Comparison of ENCODE assay signal across 2 cellular contexts in the genomic region with DNA sequence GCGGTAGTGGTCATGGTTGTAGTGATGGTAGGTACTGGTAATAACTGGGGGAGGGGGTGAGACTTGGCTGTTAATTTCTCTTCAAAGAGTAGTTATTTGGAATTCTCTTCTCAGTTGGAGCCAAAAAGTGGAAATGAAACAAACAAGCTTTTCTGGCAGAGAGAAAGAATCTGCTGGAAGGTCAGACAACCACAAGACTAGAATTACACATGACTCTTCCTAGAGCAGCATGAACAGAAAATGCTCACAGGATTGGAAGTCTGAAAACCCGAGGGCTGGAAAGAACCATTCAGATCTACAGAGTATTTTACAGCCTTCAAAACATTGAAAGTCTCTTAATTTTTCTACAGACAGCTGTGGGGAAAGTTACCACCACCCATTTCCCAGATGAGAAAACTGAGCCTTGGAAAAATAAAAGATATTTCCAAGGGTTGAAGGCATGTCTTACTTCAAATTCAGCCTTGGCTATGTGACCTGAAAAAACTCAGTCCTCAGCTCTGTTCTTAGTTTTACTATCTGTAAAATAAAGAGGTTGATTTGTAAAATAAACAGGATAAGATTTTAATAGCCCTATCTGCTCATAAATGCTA.
TF ChIP-seq lines count a peak whose summit lies in the region.

No MANE protein-coding gene starts in this region.

TF ChIP-seq in HepG2, 621 proteins besides CTCF, POLR2A, EP300 and RAD21:
- TF ChIP-seq ZNF674 (CRISPR knock-in tag; IDR thresholded peaks at IDR 0.05; ENCODE audit: low read depth) = no peak
- TF ChIP-seq ZNF629 (CRISPR knock-in tag; conservative IDR thresholded peaks at IDR 0.05) = peak; percentile 60

TF ChIP-seq in K562, 482 proteins besides CTCF, POLR2A, EP300 and RAD21:
- TF ChIP-seq TAF1 (IDR thresholded peaks at IDR 0.05; ENCODE audit: control insufficient read depth, extremely low read depth, insufficient read depth, low read length, severe bottlenecking) (no peak), RBM25 (IDR thresholded peaks at IDR 0.05; ENCODE audit: low read depth, low read length, severe bottlenecking) (peak; percentile 72), NR2C2 (CRISPR knock-in tag; IDR thresholded peaks at IDR 0.05) (no peak), NR2C2 (tag; IDR thresholded peaks at IDR 0.05) (no peak)
- TF ChIP-seq, protein P1, sequence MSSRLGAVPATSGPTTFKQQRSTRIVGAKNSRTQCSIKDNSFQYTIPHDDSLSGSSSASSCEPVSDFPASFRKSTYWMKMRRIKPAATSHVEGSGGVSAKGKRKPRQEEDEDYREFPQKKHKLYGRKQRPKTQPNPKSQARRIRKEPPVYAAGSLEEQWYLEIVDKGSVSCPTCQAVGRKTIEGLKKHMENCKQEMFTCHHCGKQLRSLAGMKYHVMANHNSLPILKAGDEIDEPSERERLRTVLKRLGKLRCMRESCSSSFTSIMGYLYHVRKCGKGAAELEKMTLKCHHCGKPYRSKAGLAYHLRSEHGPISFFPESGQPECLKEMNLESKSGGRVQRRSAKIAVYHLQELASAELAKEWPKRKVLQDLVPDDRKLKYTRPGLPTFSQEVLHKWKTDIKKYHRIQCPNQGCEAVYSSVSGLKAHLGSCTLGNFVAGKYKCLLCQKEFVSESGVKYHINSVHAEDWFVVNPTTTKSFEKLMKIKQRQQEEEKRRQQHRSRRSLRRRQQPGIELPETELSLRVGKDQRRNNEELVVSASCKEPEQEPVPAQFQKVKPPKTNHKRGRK (tag; IDR thresholded peaks at IDR 0.05) = no peak
